10 cellular contexts compared by ENCODE assay signal in the genomic region with DNA sequence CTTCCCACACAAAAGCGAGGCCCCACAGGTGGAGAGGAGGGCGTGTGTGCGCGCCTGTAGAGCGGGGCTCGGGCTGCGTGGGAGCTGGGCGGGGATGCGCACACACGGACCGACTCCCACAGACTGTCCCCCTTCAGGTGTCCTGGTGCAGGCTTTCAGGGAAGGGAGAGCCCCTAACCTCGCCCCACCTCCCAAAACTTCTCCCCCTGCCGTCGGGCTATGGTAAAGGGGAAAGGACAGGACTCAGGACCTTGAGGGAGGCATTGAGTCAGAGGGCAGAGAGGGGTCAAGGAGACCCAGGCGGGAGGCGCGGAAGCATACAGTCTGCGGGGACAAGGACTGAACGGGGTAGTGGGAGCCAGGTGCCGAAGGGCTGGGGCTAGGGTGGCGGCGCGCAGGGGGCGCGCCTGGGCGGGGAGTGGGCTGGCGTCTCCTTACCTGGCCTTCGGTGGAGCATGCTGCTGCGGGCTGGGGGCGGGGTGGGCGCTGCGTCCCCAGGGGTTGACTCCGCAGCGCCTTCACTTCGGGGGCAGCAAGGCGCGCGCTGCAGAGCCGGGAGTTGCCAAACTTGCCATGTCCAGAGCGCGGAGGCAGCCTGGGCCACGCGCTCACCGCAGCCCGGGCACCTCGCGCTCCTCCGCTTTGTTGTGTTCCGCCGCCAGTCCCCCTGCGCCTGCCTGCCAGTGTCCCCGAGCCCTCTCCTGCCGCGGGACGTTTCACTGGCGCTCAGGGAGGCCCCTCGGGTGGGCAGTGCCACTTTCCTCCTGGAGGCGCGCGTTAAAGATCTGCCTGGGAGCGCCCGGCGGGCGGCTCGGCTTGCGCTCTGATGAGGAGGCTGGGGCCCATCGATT.
A peak's percentile ranks its signal among the peaks of the same experiment; 100 is the strongest.
DNase-seq lines count a peak whose midpoint lies in the region; ATAC-seq and TF ChIP-seq lines count a peak whose summit lies in the region.
"Had no signal": no experiment of that assay in that cellular context is flagged by ENCODE, and none has a peak within 500 bp of the region (broad histone marks: within the 10 kb centered on the region; RNA-seq: fewer than 3 reads in every experiment).

No MANE protein-coding gene starts in this region.

- ATAC-seq in left lung (peak; percentile 44), HG03045 (IDR thresholded peaks at IDR 0.05; ENCODE audit: unreplicated experiment) (no peak), GM19397 (IDR thresholded peaks at IDR 0.05; ENCODE audit: unreplicated experiment) (no peak), HG03565 (IDR thresholded peaks at IDR 0.05; ENCODE audit: unreplicated experiment) (no peak)

- H3K4me3 ChIP-seq in colonic mucosa (peak overlapping the region; percentile 19), left lung (peak overlapping the region; percentile 37 to 47), vagina (peak overlapping the region; percentile 39 to 42)

- H3K36me3 ChIP-seq in colonic mucosa: no peaks in the 10 kb centered on the region
- no peaks in the 10 kb centered on the region for H3K36me3 ChIP-seq in left lung
- no peaks in the 10 kb centered on the region for H3K36me3 ChIP-seq in vagina

- no peak for TF ChIP-seq POLR2A in vagina (IDR thresholded peaks at IDR 0.05)

- intact Hi-C loops in colonic mucosa (cut with DNase I) (no loop called here), left lung (cut with DNase I) (no loop called here), vagina (cut with DNase I) (no loop called here)

- no peak for TF ChIP-seq CTCF in colonic mucosa (IDR thresholded peaks at IDR 0.05)
- TF ChIP-seq CTCF in left lung (IDR thresholded peaks at IDR 0.05): no peak
- TF ChIP-seq CTCF in vagina (IDR thresholded peaks at IDR 0.05): no peak

- peak overlapping the region in 1 of 2 donors; percentile 43 for H3K9ac ChIP-seq in colonic mucosa (ENCODE audit: low read depth in 2 of 2, low read length in 2 of 2)

- H3K9me3 ChIP-seq in colonic mucosa (no peaks in the 10 kb centered on the region), left lung (no peaks in the 10 kb centered on the region), vagina (no peaks in the 10 kb centered on the region)

- H3K27ac ChIP-seq in colonic mucosa: no peak overlapping the region
- peak overlapping the region in 1 of 2 donors; percentile 60 for H3K27ac ChIP-seq in left lung
- no peak overlapping the region for H3K27ac ChIP-seq in vagina

- DNase-seq in NCI-H748 (lab: John Stamatoyannopoulos, UW; ENCODE audit: unreplicated experiment) (peak; percentile 59), NCI-H748 treated with DMSO at 0.1 percent for 48 hours (lab: John Stamatoyannopoulos, UW) (no peak), colonic mucosa (no peak), left lung (peak in 1 of 2 donors; percentile 63), vagina (ENCODE audit: extremely low spot score in 2 of 2) (no peak)
- DNase-seq: activated T-cell treated with anti-CD3 and anti-CD28 coated beads, Interleukin-2, amount 50 U/mL, for 4 hours; CD4-positive, alpha-beta T cell had no signal

- H3K27me3 ChIP-seq in colonic mucosa (no peaks in the 10 kb centered on the region), left lung (peaks cover 0 to 34% of the 10 kb centered on the region in 2 donors), vagina (no peaks in the 10 kb centered on the region)

- H3K4me1 ChIP-seq in colonic mucosa: no peaks in the 10 kb centered on the region
- H3K4me1 ChIP-seq in left lung: peaks cover 8 to 14% of the 10 kb centered on the region in 2 donors
- H3K4me1 ChIP-seq in vagina: peaks cover 22% of the 10 kb centered on the region
